8 cellular contexts compared by ENCODE assay signal in the genomic region with DNA sequence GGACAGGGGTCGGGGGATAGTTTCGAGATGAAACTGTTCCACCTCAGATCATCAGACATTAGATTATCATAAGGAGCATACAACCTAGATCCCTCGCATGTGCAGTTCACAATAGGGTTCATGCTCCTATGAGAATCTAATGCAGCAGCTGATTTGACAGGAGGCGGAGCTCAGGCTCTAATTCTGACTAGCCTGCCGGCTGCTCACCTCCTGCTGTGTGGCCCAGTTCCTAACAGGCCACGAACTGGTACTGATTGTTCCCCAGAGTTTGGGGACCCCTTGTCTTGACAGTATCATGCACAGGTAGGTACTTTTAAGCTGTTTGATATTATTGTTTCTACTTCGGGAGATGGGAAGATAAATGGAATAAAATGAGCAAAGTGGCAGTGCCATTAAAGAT.
DNase-seq lines count a peak whose midpoint lies in the region; ATAC-seq and TF ChIP-seq lines count a peak whose summit lies in the region.

No MANE protein-coding gene starts in this region.

- no peaks in the 10 kb centered on the region for H4K20me1 ChIP-seq in OCI-LY1 (ENCODE audit: insufficient read depth, low read length)

- peak; percentile 41 for DNase-seq in activated CD4-positive, alpha-beta T cell treated with anti-CD3 and anti-CD28 coated beads for 36 hours
- no peak for DNase-seq in activated CD4-positive, alpha-beta T cell treated with anti-CD3 and anti-CD28 coated beads, Interleukin-2, amount 50 U/mL, for 1 hour
- peak; percentile 78 for DNase-seq in spleen
- no peak for DNase-seq in cerebellar nuclear complex (lab: John Stamatoyannopoulos, UW)
- no peak for DNase-seq in superior temporal gyrus (ENCODE audit: extremely low spot score)
- DNase-seq in NCI-H2196 (lab: John Stamatoyannopoulos, UW; ENCODE audit: unreplicated experiment), result no peak

- H2AFZ ChIP-seq in OCI-LY1 (ENCODE audit: low read length), result no peak overlapping the region

- peak overlapping the region; percentile 85 for H3K27ac ChIP-seq in OCI-LY1 (ENCODE audit: low read depth, low read length, poor library complexity, severe bottlenecking)
- peak overlapping the region; percentile 48 to 83 (median 70) for H3K27ac ChIP-seq in spleen

- H3K9me2 ChIP-seq in OCI-LY1 (ENCODE audit: low read depth, low read length), result no peaks in the 10 kb centered on the region

- H3K4me1 Mint-ChIP-seq in activated CD4-positive, alpha-beta T cell treated with anti-CD3 and anti-CD28 coated beads for 36 hours, result peaks cover 42% of the 10 kb centered on the region

- peak overlapping the region; percentile 50 for H3K9ac ChIP-seq in OCI-LY1 (ENCODE audit: low read length)

- H3K4me3 ChIP-seq in OCI-LY1 (ENCODE audit: low read depth, low read length, poor library complexity, severe bottlenecking), result peak overlapping the region; percentile 45
- peak overlapping the region in 2 of 8 donors; percentile 7 to 45 for H3K4me3 ChIP-seq in spleen

- H3K4me2 ChIP-seq in OCI-LY1 (ENCODE audit: low read length), result peak overlapping the region; percentile 67

- H3K9me3 ChIP-seq in OCI-LY1 (ENCODE audit: low read length) (no peaks in the 10 kb centered on the region), spleen (peaks cover 0 to 3% (median 0%) of the 10 kb centered on the region in 8 donors)

- TF ChIP-seq POLR2A in spleen (IDR thresholded peaks at IDR 0.05), result no peak

- intact Hi-C loops in activated CD4-positive, alpha-beta T cell treated with anti-CD3 and anti-CD28 coated beads for 36 hours (cut with DNase I, micrococcal nuclease), result loop anchor here (1.0 to 5.0 kb wide), 4 partner anchors 13 to 150 kb away; no protein-coding TSS in a partner anchor
- intact Hi-C loops in spleen (cut with DNase I; ENCODE audit: low total_unique reads), result no loop called here

- H3K9me3 Mint-ChIP-seq in activated CD4-positive, alpha-beta T cell treated with anti-CD3 and anti-CD28 coated beads for 36 hours (ENCODE audit: low read depth), result peaks cover 4% of the 10 kb centered on the region

- WGBS in spleen, 5 donors, result 66 to 80% (median 76%) methylated on average over 7 of the region's 7 CpGs

- H3K4me3 Mint-ChIP-seq in activated CD4-positive, alpha-beta T cell treated with anti-CD3 and anti-CD28 coated beads for 36 hours, result peak overlapping the region; percentile 36

- peak overlapping the region; percentile 90 for H3K27ac Mint-ChIP-seq in activated CD4-positive, alpha-beta T cell treated with anti-CD3 and anti-CD28 coated beads for 36 hours

- TF ChIP-seq CTCF in OCI-LY1 (IDR thresholded peaks at IDR 0.05; ENCODE audit: low read length) (no peak), spleen (IDR thresholded peaks at IDR 0.05 in 8 of 11, conservative IDR thresholded peaks at IDR 0.05 in 3 of 11) (no peak)

- peak; percentile 45 for ATAC-seq in activated CD4-positive, alpha-beta T cell treated with anti-CD3 and anti-CD28 coated beads for 36 hours
- ATAC-seq in HG02763 (IDR thresholded peaks at IDR 0.05; ENCODE audit: unreplicated experiment), result peak; percentile 40

- H3K27me3 Mint-ChIP-seq in activated CD4-positive, alpha-beta T cell treated with anti-CD3 and anti-CD28 coated beads for 36 hours, result no peaks in the 10 kb centered on the region

- CTCF ChIA-PET in activated CD4-positive, alpha-beta T cell treated with anti-CD3 and anti-CD28 coated beads for 36 hours (lab: Charles Lee), result no interaction called here

- H3F3A ChIP-seq in OCI-LY1 (ENCODE audit: insufficient read depth, low read length), result peaks cover 6% of the 10 kb centered on the region; the same call in 1 of the 2 replicates

- H3K36me3 ChIP-seq in OCI-LY1 (ENCODE audit: insufficient read depth, low read length) (peaks cover 85% of the 10 kb centered on the region), spleen (peaks cover 0 to 24% (median 0%) of the 10 kb centered on the region in 6 donors)

- H3K79me2 ChIP-seq in OCI-LY1 (ENCODE audit: insufficient read depth, low read length), result peaks cover 61% of the 10 kb centered on the region

- H3K36me3 Mint-ChIP-seq in activated CD4-positive, alpha-beta T cell treated with anti-CD3 and anti-CD28 coated beads for 36 hours (ENCODE audit: low read depth), result peaks cover 57% of the 10 kb centered on the region

- H3K27me3 ChIP-seq in OCI-LY1 (ENCODE audit: insufficient read depth, low read length) (no peaks in the 10 kb centered on the region), spleen (replicated peaks in 1 of 7) (no peaks in the 10 kb centered on the region)

- H3K4me1 ChIP-seq in OCI-LY1 (ENCODE audit: insufficient read depth, low read length, severe bottlenecking), result peaks cover 58% of the 10 kb centered on the region
- peaks cover 0 to 56% (median 24%) of the 10 kb centered on the region in 6 donors for H3K4me1 ChIP-seq in spleen

- POLR2A ChIA-PET in activated CD4-positive, alpha-beta T cell treated with anti-CD3 and anti-CD28 coated beads for 36 hours (lab: Charles Lee), result interaction anchor here (0.7 kb wide), 1 partner anchor 10 kb away, joined by 3 read pairs; no protein-coding TSS in a partner anchor

Comparison
In these comparisons a context has a peak if more than half of its experiments do, and no peak if none do; other contexts are left out.
1. DNase-seq: peak in activated CD4-positive, alpha-beta T cell treated with anti-CD3 and anti-CD28 coated beads for 36 hours (single experiment) and spleen (single experiment); none in activated CD4-positive, alpha-beta T cell treated with anti-CD3 and anti-CD28 coated beads, Interleukin-2, amount 50 U/mL, for 1 hour (single experiment), cerebellar nuclear complex (0 of 2), superior temporal gyrus (single experiment) and NCI-H2196 (single experiment).